Comparison of ENCODE assay signal across 9 cellular contexts in the genomic region with DNA sequence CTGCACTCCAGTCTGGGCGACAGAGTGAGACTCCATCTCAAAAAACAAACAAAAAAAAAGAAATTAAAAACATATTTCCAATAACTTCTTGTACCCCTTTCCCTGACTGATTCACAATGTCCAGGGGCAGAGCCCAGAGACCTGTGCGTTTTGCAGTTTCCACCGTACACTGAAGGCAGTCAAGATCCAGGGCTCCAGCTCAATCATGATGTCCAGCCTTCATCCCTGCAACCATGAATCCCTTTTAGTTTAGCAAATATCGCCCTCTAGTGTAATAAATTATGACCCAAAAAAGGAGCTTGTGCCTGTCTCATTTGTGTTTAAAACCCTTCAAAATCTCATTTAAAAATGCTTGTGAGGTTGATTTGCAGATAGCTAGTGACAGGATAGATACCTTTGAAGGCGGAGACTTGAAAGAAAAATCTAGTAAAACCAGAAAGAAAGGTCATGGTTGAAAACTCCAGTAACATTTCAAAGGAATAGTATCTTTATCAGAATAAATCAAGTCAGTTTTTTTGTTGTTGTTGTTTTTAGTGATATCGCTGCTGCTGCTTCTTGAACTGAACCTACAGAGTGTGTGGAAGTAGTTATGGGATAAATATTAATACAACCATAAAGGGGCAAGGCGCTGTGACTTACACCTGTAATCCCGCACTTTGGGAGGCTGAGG. TPM values are rescaled to one million over a fixed set of nuclear protein-coding genes. Genes with fewer than 3 reads are reported as not detected.
DNase-seq lines count a peak whose midpoint lies in the region; ATAC-seq and TF ChIP-seq lines count a peak whose summit lies in the region.
"Had no signal": no experiment of that assay in that cellular context is flagged by ENCODE, and none has a peak within 500 bp of the region (broad histone marks: within the 10 kb centered on the region; RNA-seq: fewer than 3 reads in every experiment).

No MANE protein-coding gene starts in this region.

- H2AK5ac ChIP-seq in neuronal stem cell (ENCODE audit: low read depth, low read length) = no peak overlapping the region

- peaks cover 0 to 14% (median 14%) of the 10 kb centered on the region in 3 experiments for H3K27me3 ChIP-seq in neuronal stem cell (ENCODE audit: control insufficient read depth in 3 of 3, insufficient read depth in 3 of 3, low read depth in 1 of 3, low read length in 3 of 3)

- peaks cover 35% of the 10 kb centered on the region for H3K4me1 Mint-ChIP-seq in stimulated activated naive CD8-positive, alpha-beta T cell treated with anti-CD3 and anti-CD28 coated beads, Interleukin-15, amount 100 ng/mL, for 72 hours
- H3K4me1 Mint-ChIP-seq in endothelial cell (ENCODE audit: unreplicated experiment) = peaks cover 10% of the 10 kb centered on the region

- no CpG with 5 or more reads among the region's 8 CpGs for WGBS in neuronal stem cell (ENCODE audit: extremely low coverage in 2 of 2, insufficient read length in 2 of 2, insufficient replicate concordance in 1 of 2), 2 donors

- peak overlapping the region in 1 of 2 donors; percentile 19 for H3K27ac Mint-ChIP-seq in stimulated activated naive CD8-positive, alpha-beta T cell treated with anti-CD3 and anti-CD28 coated beads, Interleukin-15, amount 100 ng/mL, for 72 hours
- H3K27ac Mint-ChIP-seq in endothelial cell (ENCODE audit: unreplicated experiment) = no peak overlapping the region
- H3K27ac Mint-ChIP-seq: stimulated activated naive CD8-positive, alpha-beta T cell treated with anti-CD3 and anti-CD28 coated beads, Interleukin-15, Interleukin-2, amounts not matched to agents 100 ng/mL and 50 ng/mL, for 24 hours had no signal

- DNase-seq in stimulated activated naive CD8-positive, alpha-beta T cell treated with anti-CD3 and anti-CD28 coated beads, Interleukin-15, amount 100 ng/mL, for 72 hours = peak; percentile 24 to 35
- no peak for DNase-seq in stimulated activated naive CD8-positive, alpha-beta T cell treated with anti-CD3 and anti-CD28 coated beads, Interleukin-15, Interleukin-2, amounts not matched to agents 100 U/mL and 50 U/mL, for 24 hours
- DNase-seq in NB4 (ENCODE audit: low read depth) (peak; percentile 78), RWPE1 (ENCODE audit: low spot score) (peak; percentile 62), endothelial cell (ENCODE audit: low spot score) (peak; percentile 24), neuronal stem cell (ENCODE audit: low spot score) (peak; percentile 49)
- no peak for DNase-seq in activated CD4-positive, CD25-positive, alpha-beta regulatory T cell (lab: John Stamatoyannopoulos, UW)

- no peak overlapping the region for H2BK12ac ChIP-seq in neuronal stem cell (ENCODE audit: low read length)

- no peak overlapping the region for H3K4me3 ChIP-seq in NB4 (ENCODE audit: low read depth, low read length)
- H3K4me3 ChIP-seq in neuronal stem cell (ENCODE audit: low read length in 2 of 2) = no peak overlapping the region

- no peak for ATAC-seq in stimulated activated naive CD8-positive, alpha-beta T cell treated with anti-CD3 and anti-CD28 coated beads, Interleukin-15, amount 100 ng/mL, for 72 hours
- ATAC-seq in stimulated activated naive CD8-positive, alpha-beta T cell treated with anti-CD3 and anti-CD28 coated beads, Interleukin-15, Interleukin-2, amounts not matched to agents 100 U/mL and 50 U/mL, for 24 hours = no peak
- no peak for ATAC-seq in GM19452 (IDR thresholded peaks at IDR 0.05; ENCODE audit: unreplicated experiment)

- no peak overlapping the region for H2BK5ac ChIP-seq in neuronal stem cell (ENCODE audit: low read length)

- H3K23ac ChIP-seq in neuronal stem cell (ENCODE audit: low read depth, low read length, poor library complexity) = no peak overlapping the region

- no peak overlapping the region for H3K14ac ChIP-seq in neuronal stem cell (ENCODE audit: low read length)

- no peak overlapping the region for H2BK120ac ChIP-seq in neuronal stem cell (ENCODE audit: low read depth, low read length)

- H3K27ac ChIP-seq in RWPE1 (no peak overlapping the region), neuronal stem cell (replicated peaks; ENCODE audit: low read length) (no peak overlapping the region)

- H2BK15ac ChIP-seq in neuronal stem cell (ENCODE audit: low read length) = no peak overlapping the region

- no peak for TF ChIP-seq POLR2A in NB4 (IDR thresholded peaks at IDR 0.05; ENCODE audit: extremely low read depth, insufficient read length)

- H3K36me3 ChIP-seq in neuronal stem cell (replicated peaks in 1 of 2; ENCODE audit: control insufficient read depth in 2 of 2, insufficient read depth in 2 of 2, low read length in 2 of 2) = no peaks in the 10 kb centered on the region

- H2AFZ ChIP-seq in neuronal stem cell (ENCODE audit: low read length) = no peak overlapping the region

- peaks cover 4% of the 10 kb centered on the region for H3K36me3 Mint-ChIP-seq in endothelial cell (ENCODE audit: low read depth, unreplicated experiment)

- no peak overlapping the region for H4K91ac ChIP-seq in neuronal stem cell (ENCODE audit: low read depth, low read length, poor library complexity)

- H4K8ac ChIP-seq in neuronal stem cell (ENCODE audit: low read depth, low read length) = no peak overlapping the region

- H3K9me3 ChIP-seq in neuronal stem cell (replicated peaks in 1 of 2; ENCODE audit: control insufficient read depth in 2 of 2, insufficient read depth in 1 of 2, low read depth in 1 of 2, low read length in 2 of 2) = peaks cover 0 to 2% of the 10 kb centered on the region in 2 donors

- H3K4ac ChIP-seq in neuronal stem cell (ENCODE audit: low read length) = no peak overlapping the region

- H3K9ac ChIP-seq in neuronal stem cell (ENCODE audit: low read depth, low read length, poor library complexity) = no peak overlapping the region

- H3K4me3 Mint-ChIP-seq in stimulated activated naive CD8-positive, alpha-beta T cell treated with anti-CD3 and anti-CD28 coated beads, Interleukin-15, amount 100 ng/mL, for 72 hours = no peak overlapping the region
- H3K4me3 Mint-ChIP-seq in endothelial cell (ENCODE audit: unreplicated experiment) = no peak overlapping the region
- H3K4me3 Mint-ChIP-seq: stimulated activated naive CD8-positive, alpha-beta T cell treated with anti-CD3 and anti-CD28 coated beads, Interleukin-15, Interleukin-2, amounts not matched to agents 100 ng/mL and 50 ng/mL, for 24 hours had no signal

- POLR2A ChIA-PET in RWPE1 (lab: Yijun Ruan, JAX; ENCODE audit: low non-redundant PET) = interaction anchor here (0.5 kb wide), 1 partner anchor 11 kb away, joined by 3 read pairs; no protein-coding TSS in a partner anchor

- H3K4me2 ChIP-seq in neuronal stem cell (ENCODE audit: insufficient read depth, low read length, poor library complexity, severe bottlenecking) = no peak overlapping the region

- peaks cover 4 to 5% of the 10 kb centered on the region in 2 donors for H3K4me1 ChIP-seq in neuronal stem cell (ENCODE audit: control insufficient read depth in 2 of 2, insufficient read depth in 1 of 2, low read depth in 1 of 2, low read length in 2 of 2)

- H3K79me1 ChIP-seq in neuronal stem cell (ENCODE audit: low read depth, low read length) = no peaks in the 10 kb centered on the region

- no peaks in the 10 kb centered on the region for H3K9me3 Mint-ChIP-seq in stimulated activated naive CD8-positive, alpha-beta T cell treated with anti-CD3 and anti-CD28 coated beads, Interleukin-15, amount 100 ng/mL, for 72 hours
- no peaks in the 10 kb centered on the region for H3K9me3 Mint-ChIP-seq in endothelial cell (ENCODE audit: unreplicated experiment)
- H3K9me3 Mint-ChIP-seq: stimulated activated naive CD8-positive, alpha-beta T cell treated with anti-CD3 and anti-CD28 coated beads, Interleukin-15, Interleukin-2, amounts not matched to agents 100 ng/mL and 50 ng/mL, for 24 hours had no signal

- H3K27me3 Mint-ChIP-seq in stimulated activated naive CD8-positive, alpha-beta T cell treated with anti-CD3 and anti-CD28 coated beads, Interleukin-15, amount 100 ng/mL, for 72 hours = no peaks in the 10 kb centered on the region
- peaks cover 2% of the 10 kb centered on the region for H3K27me3 Mint-ChIP-seq in endothelial cell (ENCODE audit: unreplicated experiment)
- H3K27me3 Mint-ChIP-seq: stimulated activated naive CD8-positive, alpha-beta T cell treated with anti-CD3 and anti-CD28 coated beads, Interleukin-15, Interleukin-2, amounts not matched to agents 100 ng/mL and 50 ng/mL, for 24 hours had no signal

- TF ChIP-seq CTCF in NB4 (IDR thresholded peaks at IDR 0.05; ENCODE audit: low read depth, low read length) = peak; percentile 7
- peak; percentile 77 for TF ChIP-seq CTCF in RWPE1 (conservative IDR thresholded peaks at IDR 0.05; ENCODE audit: low read depth)
- TF ChIP-seq CTCF in endothelial cell (IDR thresholded peaks at IDR 0.05; ENCODE audit: unreplicated experiment) = peak; percentile 75

- CTCF ChIA-PET in RWPE1 (lab: Yijun Ruan, JAX) = interaction anchor here (0.5 to 6.6 kb wide), 21 partner anchors 11 to 326 kb away, joined by 3 to 103 read pairs (median 4); no protein-coding TSS in a partner anchor

- no peak overlapping the region for H3K18ac ChIP-seq in neuronal stem cell (ENCODE audit: low read length)

RNA-seq across cellular contexts. Expression of a gene that starts 3.7 kb away (rescaled TPM):
- total RNA-seq in endothelial cell (ENCODE audit: unreplicated experiment) = 16.7 TPM
- 3.0 TPM for polyA plus RNA-seq in neuronal stem cell (2013, experiment 1 of 2)
- 2.7 TPM for polyA plus RNA-seq in neuronal stem cell (2013, experiment 2 of 2)

Comparison
In these comparisons a context has a peak if more than half of its experiments do, and no peak if none do; other contexts are left out.
1. DNase-seq: peak in stimulated activated naive CD8-positive, alpha-beta T cell treated with anti-CD3 and anti-CD28 coated beads, Interleukin-15, amount 100 ng/mL, for 72 hours (2 of 2), NB4 (single experiment), RWPE1 (single experiment), endothelial cell (single experiment) and neuronal stem cell (single experiment); none in stimulated activated naive CD8-positive, alpha-beta T cell treated with anti-CD3 and anti-CD28 coated beads, Interleukin-15, Interleukin-2, amounts not matched to agents 100 U/mL and 50 U/mL, for 24 hours (single experiment) and activated CD4-positive, CD25-positive, alpha-beta regulatory T cell (0 of 4).
2. CTCF ChIP-seq: peak in every context shown above with its lines; median percentile 77 in RWPE1; 75 in endothelial cell; 7 in NB4.